ENCODE assay signal across 9 cellular contexts in genomic region chr6:112252571-112253504, GRCh38. TPM values are rescaled to one million over a fixed set of nuclear protein-coding genes. Genes with fewer than 3 reads are reported as not detected.
DNase-seq lines count a peak whose midpoint lies in the region; ATAC-seq lines count a peak whose summit lies in the region.
"Had no signal": no experiment of that assay in that cellular context is flagged by ENCODE, and none has a peak within 500 bp of the region (broad histone marks: within the 10 kb centered on the region; RNA-seq: fewer than 3 reads in every experiment).

No MANE protein-coding gene starts in this region.

- H3K27ac Mint-ChIP-seq in activated T-helper 17 cell treated with anti-CD3 and anti-CD28 coated beads, Interleukin-2, amount 50 U/mL, for 72 hours, result no peak overlapping the region

- H3K9me3 Mint-ChIP-seq in activated T-helper 17 cell treated with anti-CD3 and anti-CD28 coated beads, Interleukin-2, amount 50 U/mL, for 72 hours, result no peaks in the 10 kb centered on the region

- in situ Hi-C loops in ACHN (cut with HindIII; ENCODE audit: low pct_ligation_motif_present, low pct_unique_long_range_greater_than_20kb, low sequenced_read_pairs), result no loop called here

- peak overlapping the region; percentile 55 for H3K4me3 ChIP-seq in iPS-11a (ENCODE audit: low read depth, low read length)
- H3K4me3 ChIP-seq in skin epidermis, result peak overlapping the region; percentile 35 to 61 (median 49)

- peaks cover 16% of the 10 kb centered on the region for H3K4me1 Mint-ChIP-seq in activated T-helper 17 cell treated with anti-CD3 and anti-CD28 coated beads, Interleukin-2, amount 50 U/mL, for 72 hours

- peak overlapping the region in 20 of 21 experiments; percentile 22 to 98 (median 81) for H3K27ac ChIP-seq in skin epidermis

- peak; percentile 51 for DNase-seq in HCEC 1CT
- no peak for DNase-seq in ACHN
- no peak for DNase-seq in HuH-7.5 (ENCODE audit: low spot score)
- DNase-seq in epidermal melanocyte (ENCODE audit: insufficient read length, low spot score), result no peak
- DNase-seq: NCI-H524 treated with DMSO at 0.1 percent for 48 hours had no signal

- no peak for ATAC-seq in activated T-helper 17 cell treated with anti-CD3 and anti-CD28 coated beads, Interleukin-2, amount 50 U/mL, for 72 hours (replicated peaks)
- ATAC-seq in HG03280 (IDR thresholded peaks at IDR 0.05; ENCODE audit: unreplicated experiment), result no peak

- H3K4me3 Mint-ChIP-seq in activated T-helper 17 cell treated with anti-CD3 and anti-CD28 coated beads, Interleukin-2, amount 50 U/mL, for 72 hours, result peak overlapping the region; percentile 76

- H3K27me3 Mint-ChIP-seq in activated T-helper 17 cell treated with anti-CD3 and anti-CD28 coated beads, Interleukin-2, amount 50 U/mL, for 72 hours, result peaks cover 47% of the 10 kb centered on the region

- no peaks in the 10 kb centered on the region for H3K36me3 Mint-ChIP-seq in activated T-helper 17 cell treated with anti-CD3 and anti-CD28 coated beads, Interleukin-2, amount 50 U/mL, for 72 hours (ENCODE audit: low read depth)

RNA-seq across cellular contexts. Expression of gene LAMA4, which starts 1.5 kb away (rescaled TPM):
- not detected for total RNA-seq in activated T-helper 17 cell treated with anti-CD3 and anti-CD28 coated beads, Interleukin-2, amount 50 U/mL, for 72 hours
